ENCODE assay signal across 9 cellular contexts in the genomic region with DNA sequence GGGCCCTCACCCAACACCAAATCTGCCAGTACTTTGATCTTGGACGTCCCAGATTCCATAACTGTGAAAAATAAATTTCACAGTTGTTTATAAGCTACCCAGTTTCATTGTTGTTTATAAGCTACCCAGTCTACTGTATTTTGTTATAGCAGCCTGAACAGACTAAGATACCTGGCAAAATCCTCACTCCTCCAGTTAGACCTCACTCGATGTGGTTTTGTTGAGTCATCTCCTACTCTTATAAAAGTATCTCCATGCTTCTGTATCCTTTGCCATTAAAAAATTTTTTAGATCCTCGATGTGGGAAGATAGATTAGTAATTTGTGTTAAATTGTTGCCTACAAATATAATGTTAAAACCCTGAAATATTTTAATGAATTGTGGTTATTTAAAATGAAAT.
"Had no signal": no experiment of that assay in that cellular context is flagged by ENCODE, and none has a peak within 500 bp of the region (broad histone marks: within the 10 kb centered on the region; RNA-seq: fewer than 3 reads in every experiment).

No MANE protein-coding gene starts in this region.

- H3K27ac ChIP-seq: GM23248 had no signal

- H3K9me3 ChIP-seq: HAP-1 had no signal

- DNase-seq: GM23248, GOT3, H7, H9, HCEC 1CT, HFFc6 had no signal

- H2AFZ ChIP-seq: GM23248, GM23338 had no signal

- H3K4me1 ChIP-seq: HAP-1 had no signal

- H3K4me2 ChIP-seq: GM23338 had no signal

- H3K4me3 ChIP-seq: GM23248, GM23338, HAP-1 had no signal

- H3K9ac ChIP-seq: GM23248 had no signal

- ATAC-seq: GM23338, HCT116 had no signal
